9 cellular contexts compared by ENCODE assay signal in genomic region chr1:26994020-26994745, GRCh38. TPM values are rescaled to one million over a fixed set of nuclear protein-coding genes. Genes with fewer than 3 reads are reported as not detected.
A peak's percentile ranks its signal among the peaks of the same experiment; 100 is the strongest.
DNase-seq lines count a peak whose midpoint lies in the region; ATAC-seq and TF ChIP-seq lines count a peak whose summit lies in the region.
"Had no signal": no experiment of that assay in that cellular context is flagged by ENCODE, and none has a peak within 500 bp of the region (broad histone marks: within the 10 kb centered on the region; RNA-seq: fewer than 3 reads in every experiment).

No MANE protein-coding gene starts in this region.

- no peaks in the 10 kb centered on the region for H3K27me3 ChIP-seq in BJ (ENCODE audit: control insufficient read depth, insufficient read depth, low read length)
- peaks cover 1% of the 10 kb centered on the region for H3K27me3 ChIP-seq in H7 (ENCODE audit: control insufficient read depth, insufficient read depth, low read length)
- H3K27me3 ChIP-seq in neuron (ENCODE audit: insufficient read depth, low read length): peaks cover 24% of the 10 kb centered on the region

- ATAC-seq in WTC11 (no peak), HG02981 (IDR thresholded peaks at IDR 0.05; ENCODE audit: unreplicated experiment) (no peak)

- H2AFZ ChIP-seq in neuron (ENCODE audit: low read depth, low read length): peak overlapping the region; percentile 63

- CTCF ChIA-PET in BJ (lab: Yijun Ruan, JAX) (interaction anchor here (0.7 to 9.9 kb wide), 18 partner anchors 11 to 1255 kb away, joined by 3 to 109 read pairs (median 3); partner anchors contain the start of genes GPATCH3 and GPN2), WTC11 (lab: Charles Lee) (interaction anchor here (0.7 to 9.2 kb wide), 13 partner anchors 10 to 115 kb away, joined by 3 to 190 read pairs (median 5); partner anchors contain the start of genes KDF1 and TENT5B)

- peak overlapping the region; percentile 81 for H3K4me3 Mint-ChIP-seq in WTC11

- H3K36me3 Mint-ChIP-seq in WTC11: peaks cover 11% of the 10 kb centered on the region

- no peak for TF ChIP-seq CTCF in BJ (IDR thresholded peaks at IDR 0.05; ENCODE audit: insufficient read depth, low read depth, low read length)
- no peak for TF ChIP-seq CTCF in WTC11 (IDR thresholded peaks at IDR 0.05)
- no peak for TF ChIP-seq CTCF in epithelial cell of esophagus (IDR thresholded peaks at IDR 0.05; ENCODE audit: insufficient read depth, low read depth, low read length, missing control alignments)

- H3K36me3 ChIP-seq in BJ (ENCODE audit: control insufficient read depth, insufficient read depth, low read length) (no peaks in the 10 kb centered on the region), H7 (replicated peaks; ENCODE audit: control insufficient read depth, insufficient read depth, low read length) (peaks cover 2% of the 10 kb centered on the region), neuron (ENCODE audit: insufficient read depth, low read length) (no peaks in the 10 kb centered on the region)

- H3K4me1 Mint-ChIP-seq in WTC11: peaks cover 64% of the 10 kb centered on the region

- DNase-seq in BJ (ENCODE audit: low read depth) (no peak), H7 (peak; percentile 75), WTC11 (ENCODE audit: low spot score) (no peak), epithelial cell of esophagus (ENCODE audit: low read depth) (no peak), NCI-H526 treated with DMSO at 0.1 percent for 48 hours (lab: John Stamatoyannopoulos, UW) (no peak), NCI-H2081 treated with DMSO at 0.1 percent for 48 hours (lab: John Stamatoyannopoulos, UW) (no peak)

- no peaks in the 10 kb centered on the region for H3K9me3 ChIP-seq in neuron (ENCODE audit: low read length)

- H3K4me3 ChIP-seq in BJ (ENCODE audit: low read depth, low read length): peak overlapping the region; percentile 70
- peak overlapping the region; percentile 89 for H3K4me3 ChIP-seq in H7 (ENCODE audit: insufficient read depth, low read depth, low read length)
- peak overlapping the region; percentile 74 for H3K4me3 ChIP-seq in epithelial cell of esophagus (ENCODE audit: low read length)
- H3K4me3 ChIP-seq in neuron (ENCODE audit: low read length): peak overlapping the region; percentile 53

- no peaks in the 10 kb centered on the region for H3K9me3 Mint-ChIP-seq in WTC11

- no peak overlapping the region for H3K27ac Mint-ChIP-seq in WTC11

- POLR2A ChIA-PET in BJ (lab: Charles Lee): interaction anchor here (0.6 to 0.9 kb wide), 2 partner anchors 18 to 215 kb away, joined by 3 to 5 read pairs; partner anchors contain the start of gene TENT5B
- POLR2A ChIA-PET in WTC11 (lab: Charles Lee): interaction anchor here (0.9 to 3.2 kb wide), 13 partner anchors 10 to 240 kb away, joined by 3 to 43 read pairs (median 7); partner anchors contain the start of gene TENT5B

- H3K27me3 Mint-ChIP-seq in WTC11 (ENCODE audit: low read depth): peaks cover 26% of the 10 kb centered on the region

- peaks cover 13% of the 10 kb centered on the region for H3K4me1 ChIP-seq in neuron (ENCODE audit: insufficient read depth, low read length)

TF ChIP-seq in WTC11, 78 proteins besides CTCF, POLR2A, EP300 and RAD21 (continues in another document):
- TF ChIP-seq PREB (CRISPR knock-in tag; IDR thresholded peaks at IDR 0.05; ENCODE audit: borderline replicate concordance) (no peak), HMGA2 (CRISPR knock-in tag; IDR thresholded peaks at IDR 0.05) (no peak), EMX1 (CRISPR knock-in tag; IDR thresholded peaks at IDR 0.05) (no peak), TEAD1 (CRISPR knock-in tag; IDR thresholded peaks at IDR 0.05) (no peak), SOX15 (CRISPR knock-in tag; IDR thresholded peaks at IDR 0.05) (no peak), KAT7 (CRISPR knock-in tag; IDR thresholded peaks at IDR 0.05; ENCODE audit: borderline replicate concordance) (no peak), SMAD3 (CRISPR knock-in tag; IDR thresholded peaks at IDR 0.05; ENCODE audit: borderline replicate concordance) (no peak), NR3C1 (CRISPR knock-in tag; conservative IDR thresholded peaks at IDR 0.05; ENCODE audit: low read depth) (no peak), ZBTB21 (CRISPR knock-in tag; IDR thresholded peaks at IDR 0.05; ENCODE audit: borderline replicate concordance) (no peak), ETV6 (CRISPR knock-in tag; IDR thresholded peaks at IDR 0.05) (0 out of 2 replicates have a peak, but pooled peaks have one; percentile 54), MXD4 (CRISPR knock-in tag; IDR thresholded peaks at IDR 0.05; ENCODE audit: borderline replicate concordance) (no peak), FOXP1 (CRISPR knock-in tag; IDR thresholded peaks at IDR 0.05; ENCODE audit: borderline replicate concordance) (peak; percentile 40; the same call in 1 of the 2 replicates), ZNF425 (CRISPR knock-in tag; conservative IDR thresholded peaks at IDR 0.05) (no peak), ATF6 (CRISPR knock-in tag; IDR thresholded peaks at IDR 0.05) (no peak), MYBL2 (CRISPR knock-in tag; IDR thresholded peaks at IDR 0.05) (no peak)

RNA-seq across cellular contexts. Expression of gene TRNP1, which starts 0.7 kb away (rescaled TPM):
- polyA plus RNA-seq in BJ (2011; rRNA removed): 68.9 and 75.4 TPM in 2 replicates
- polyA minus RNA-seq in BJ (2011; rRNA and poly(A)+ RNA removed): 20.7 and 33.8 TPM in 2 replicates
- 28.9 and 30.5 TPM in 2 replicates for total RNA-seq in H7 (2014; rRNA removed; shearing (Covaris generic))
- total RNA-seq in WTC11 (2021): 37.6 to 51.4 TPM (median 49.4 TPM) in 3 replicates

RNA-seq across cellular contexts. Expression of gene TENT5B, which starts 18.5 kb away (rescaled TPM):
- 1.7 and 3.9 TPM in 2 replicates for polyA plus RNA-seq in BJ (2011; rRNA removed)
- polyA minus RNA-seq in BJ (2011; rRNA and poly(A)+ RNA removed): 4.0 and 4.2 TPM in 2 replicates
- total RNA-seq in H7 (2014; rRNA removed; shearing (Covaris generic)): 128 and 154 TPM in 2 replicates
- total RNA-seq in WTC11 (2021): 104 to 124 TPM (median 119 TPM) in 3 replicates
- total RNA-seq: frontal cortex had no signal

RNA-seq across cellular contexts. Expression of gene KDF1, which starts 33.9 kb away (rescaled TPM):
- polyA plus RNA-seq in BJ (2011; rRNA removed): 0.04 TPM in 1 of 2 replicates, not detected in the other
- not detected in 2 replicates for polyA minus RNA-seq in BJ (2011; rRNA and poly(A)+ RNA removed)
- 14.4 and 14.6 TPM in 2 replicates for total RNA-seq in H7 (2014; rRNA removed; shearing (Covaris generic))
- 18.9 to 19.8 TPM (median 19.0 TPM) in 3 replicates for total RNA-seq in WTC11 (2021)
- total RNA-seq: frontal cortex had no signal
